In the genomic region with DNA sequence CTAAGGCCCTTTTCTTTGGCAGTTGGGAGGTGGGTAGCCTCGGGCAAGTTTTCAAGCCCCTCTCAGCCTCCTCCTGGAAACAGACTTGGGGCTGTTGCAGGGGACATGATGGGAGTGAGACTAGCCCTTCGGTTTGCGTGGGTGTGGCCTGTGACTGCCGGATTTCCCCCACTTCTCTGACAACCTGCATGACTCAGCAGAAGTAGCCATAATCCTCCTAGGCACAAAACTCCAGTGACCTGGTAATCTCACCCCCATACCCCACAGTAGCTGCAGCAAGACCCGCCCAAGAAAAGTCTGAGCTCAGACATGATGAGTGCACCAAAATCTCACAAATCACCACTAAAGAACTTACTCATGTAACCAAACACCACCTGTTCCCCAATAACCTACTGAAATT, we compare ENCODE assay signal across 2 cellular contexts.
TF ChIP-seq lines count a peak whose summit lies in the region.

No MANE protein-coding gene starts in this region.

TF ChIP-seq in HCT116, 20 proteins besides CTCF, POLR2A, EP300 and RAD21:
- TF ChIP-seq ZNF274 (IDR thresholded peaks at IDR 0.05; ENCODE audit: low read depth, low read length), result no peak
- no peak for TF ChIP-seq ATF3 (IDR thresholded peaks at IDR 0.05)
- no peak for TF ChIP-seq CBX3 (IDR thresholded peaks at IDR 0.05; ENCODE audit: low read depth)
- TF ChIP-seq ZFX (IDR thresholded peaks at IDR 0.05), result no peak
TF ChIP-seq in HCT116: peak in this region for 0.

TF ChIP-seq in GM12878, 131 proteins besides CTCF, POLR2A, EP300 and RAD21:
- TF ChIP-seq, protein P1, sequence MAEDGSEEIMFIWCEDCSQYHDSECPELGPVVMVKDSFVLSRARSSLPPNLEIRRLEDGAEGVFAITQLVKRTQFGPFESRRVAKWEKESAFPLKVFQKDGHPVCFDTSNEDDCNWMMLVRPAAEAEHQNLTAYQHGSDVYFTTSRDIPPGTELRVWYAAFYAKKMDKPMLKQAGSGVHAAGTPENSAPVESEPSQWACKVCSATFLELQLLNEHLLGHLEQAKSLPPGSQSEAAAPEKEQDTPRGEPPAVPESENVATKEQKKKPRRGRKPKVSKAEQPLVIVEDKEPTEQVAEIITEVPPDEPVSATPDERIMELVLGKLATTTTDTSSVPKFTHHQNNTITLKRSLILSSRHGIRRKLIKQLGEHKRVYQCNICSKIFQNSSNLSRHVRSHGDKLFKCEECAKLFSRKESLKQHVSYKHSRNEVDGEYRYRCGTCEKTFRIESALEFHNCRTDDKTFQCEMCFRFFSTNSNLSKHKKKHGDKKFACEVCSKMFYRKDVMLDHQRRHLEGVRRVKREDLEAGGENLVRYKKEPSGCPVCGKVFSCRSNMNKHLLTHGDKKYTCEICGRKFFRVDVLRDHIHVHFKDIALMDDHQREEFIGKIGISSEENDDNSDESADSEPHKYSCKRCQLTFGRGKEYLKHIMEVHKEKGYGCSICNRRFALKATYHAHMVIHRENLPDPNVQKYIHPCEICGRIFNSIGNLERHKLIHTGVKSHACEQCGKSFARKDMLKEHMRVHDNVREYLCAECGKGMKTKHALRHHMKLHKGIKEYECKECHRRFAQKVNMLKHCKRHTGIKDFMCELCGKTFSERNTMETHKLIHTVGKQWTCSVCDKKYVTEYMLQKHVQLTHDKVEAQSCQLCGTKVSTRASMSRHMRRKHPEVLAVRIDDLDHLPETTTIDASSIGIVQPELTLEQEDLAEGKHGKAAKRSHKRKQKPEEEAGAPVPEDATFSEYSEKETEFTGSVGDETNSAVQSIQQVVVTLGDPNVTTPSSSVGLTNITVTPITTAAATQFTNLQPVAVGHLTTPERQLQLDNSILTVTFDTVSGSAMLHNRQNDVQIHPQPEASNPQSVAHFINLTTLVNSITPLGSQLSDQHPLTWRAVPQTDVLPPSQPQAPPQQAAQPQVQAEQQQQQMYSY (CRISPR knock-in tag; IDR thresholded peaks at IDR 0.05), result no peak
- TF ChIP-seq RB1 (IDR thresholded peaks at IDR 0.05; ENCODE audit: borderline replicate concordance) (no peak), KDM1A (IDR thresholded peaks at IDR 0.05; ENCODE audit: borderline replicate concordance) (no peak), NRF1 (conservative IDR thresholded peaks at IDR 0.05; ENCODE audit: low read depth, low read length) (no peak), GABPA (IDR thresholded peaks at IDR 0.05; ENCODE audit: low read depth) (no peak), CBX5 (IDR thresholded peaks at IDR 0.05; ENCODE audit: low read depth) (no peak), ESRRA (IDR thresholded peaks at IDR 0.05; ENCODE audit: low read length) (no peak), HDAC6 (IDR thresholded peaks at IDR 0.05; ENCODE audit: unreplicated experiment) (no peak), ELK1 (IDR thresholded peaks at IDR 0.05; ENCODE audit: low read depth, low read length) (no peak), CHD2 (IDR thresholded peaks at IDR 0.05; ENCODE audit: borderline replicate concordance, low read depth, low read length) (no peak), ZBED1 (IDR thresholded peaks at IDR 0.05; ENCODE audit: borderline replicate concordance) (no peak), MEF2A (IDR thresholded peaks at IDR 0.05; ENCODE audit: insufficient read depth, low read depth, low read length) (no peak), IKZF1 (conservative IDR thresholded peaks at IDR 0.05) (no peak), POLR2AphosphoS5 (IDR thresholded peaks at IDR 0.05; ENCODE audit: low read length) (no peak)
- TF ChIP-seq, protein P2, sequence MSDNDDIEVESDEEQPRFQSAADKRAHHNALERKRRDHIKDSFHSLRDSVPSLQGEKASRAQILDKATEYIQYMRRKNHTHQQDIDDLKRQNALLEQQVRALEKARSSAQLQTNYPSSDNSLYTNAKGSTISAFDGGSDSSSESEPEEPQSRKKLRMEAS (IDR thresholded peaks at IDR 0.05; ENCODE audit: low read depth, low read length), result no peak
TF ChIP-seq in GM12878: peak in this region for 0.
